In genomic region chr12:131885543-131886057, GRCh38 we compare ENCODE assay signal across 6 cellular contexts. TPM values are rescaled to one million over a fixed set of nuclear protein-coding genes. Genes with fewer than 3 reads are reported as not detected.
"Had no signal": no experiment of that assay in that cellular context is flagged by ENCODE, and none has a peak within 500 bp of the region (broad histone marks: within the 10 kb centered on the region; RNA-seq: fewer than 3 reads in every experiment).

No MANE protein-coding gene starts in this region.

- H3K9ac ChIP-seq: GM23248 had no signal

- H3K27ac ChIP-seq: GM23248 had no signal

- H3K4me3 ChIP-seq: GM23248, HAP-1 had no signal

- H3K36me3 ChIP-seq: HAP-1 had no signal

- H2AFZ ChIP-seq: GM23248 had no signal

- DNase-seq: GM23248, GOT3, H7, KG1 had no signal

RNA-seq across cellular contexts. Expression of gene MMP17, which starts 57.4 kb away (rescaled TPM):
- total RNA-seq: HT-29 had no signal
